ENCODE assay signal across 8 cellular contexts in genomic region chr12:132143328-132144071, GRCh38. TPM values are rescaled to one million over a fixed set of nuclear protein-coding genes. Genes with fewer than 3 reads are reported as not detected.
A peak's percentile ranks its signal among the peaks of the same experiment; 100 is the strongest.
DNase-seq lines count a peak whose midpoint lies in the region; ATAC-seq and TF ChIP-seq lines count a peak whose summit lies in the region.

No MANE protein-coding gene starts in this region.

- no peaks in the 10 kb centered on the region for H3F3A ChIP-seq in PC-3 (ENCODE audit: low read length, unreplicated experiment)

- H3K9me2 ChIP-seq in PC-3 (replicated peaks; ENCODE audit: low read length), result no peaks in the 10 kb centered on the region

- TSS peak; percentile 20 for BruUV-seq in PC-3 (replicated peaks; lab: Mats Ljungman, UMichigan)

- H3K27me3 ChIP-seq in PC-3 (ENCODE audit: low read length), result no peaks in the 10 kb centered on the region
- no peaks in the 10 kb centered on the region for H3K27me3 ChIP-seq in mononuclear cell (ENCODE audit: insufficient read depth, low read length)

- peak overlapping the region; percentile 97 for H3K4me2 ChIP-seq in PC-3 (ENCODE audit: low read length)

- no peaks in the 10 kb centered on the region for H3K9me3 Mint-ChIP-seq in chondrocyte (ENCODE audit: low read depth)

- CTCF ChIA-PET in HEK293T (lab: Yijun Ruan, JAX) (no interaction called here), PC-3 (lab: Charles Lee) (no interaction called here)

- H3K36me3 Mint-ChIP-seq in chondrocyte (ENCODE audit: low read depth), result peaks cover 7% of the 10 kb centered on the region

- H3K9me3 ChIP-seq in PC-3 (ENCODE audit: low read length), result no peaks in the 10 kb centered on the region
- H3K9me3 ChIP-seq in mononuclear cell (ENCODE audit: low read depth, low read length), result no peaks in the 10 kb centered on the region

- H3K27me3 Mint-ChIP-seq in chondrocyte (ENCODE audit: low read depth), result no peaks in the 10 kb centered on the region

- peak; percentile 10 for ATAC-seq in GM18519 (IDR thresholded peaks at IDR 0.05; ENCODE audit: low FRiP score, unreplicated experiment)
- ATAC-seq in PC-3, result peak; percentile 48

- H3K36me3 ChIP-seq in PC-3 (ENCODE audit: low read depth, low read length), result peaks cover 52% of the 10 kb centered on the region

- H3K27ac ChIP-seq in PC-3 (ENCODE audit: low read length), result no peak overlapping the region

- peaks cover 28% of the 10 kb centered on the region for H3K4me1 Mint-ChIP-seq in chondrocyte (ENCODE audit: low read depth)

- no peak overlapping the region for H2AFZ ChIP-seq in PC-3 (ENCODE audit: low read length)

- H3K4me3 ChIP-seq in PC-3 (ENCODE audit: low read length) (peak overlapping the region; percentile 86), mononuclear cell (ENCODE audit: low read length) (peak overlapping the region; percentile 79)

- H3K9ac ChIP-seq in PC-3 (ENCODE audit: low read length), result peak overlapping the region; percentile 98

- POLR2A ChIA-PET in HEK293T (lab: Yijun Ruan, JAX) (no interaction called here), PC-3 (lab: Charles Lee; ENCODE audit: unreplicated experiment) (no interaction called here)

- peaks cover 64% of the 10 kb centered on the region for H3K79me2 ChIP-seq in PC-3 (ENCODE audit: low read length)

- H3K4me3 Mint-ChIP-seq in chondrocyte (ENCODE audit: unreplicated experiment), result peak overlapping the region; percentile 73

- peak overlapping the region; percentile 8 for H3K27ac Mint-ChIP-seq in chondrocyte (ENCODE audit: unreplicated experiment)

- H4K20me1 ChIP-seq in PC-3 (ENCODE audit: low read length), result 0 out of 2 replicates have a peak, but pooled peaks cover 6% of the 10 kb centered on the region

- intact Hi-C loops in PC-3 (cut with micrococcal nuclease), result no loop called here

- H3K4me1 ChIP-seq in PC-3 (ENCODE audit: insufficient read depth, low read length) (peaks cover 18% of the 10 kb centered on the region; the same call in 1 of the 2 replicates), mononuclear cell (ENCODE audit: insufficient read depth, low read length) (peaks cover 27% of the 10 kb centered on the region)

- TF ChIP-seq CTCF in PC-3 (conservative IDR thresholded peaks at IDR 0.05; ENCODE audit: low read depth, low read length) (no peak), chondrocyte (IDR thresholded peaks at IDR 0.05) (no peak)

- DNase-seq in HEK293T (ENCODE audit: extremely low spot score), result peak; percentile 20
- no peak for DNase-seq in PC-3
- DNase-seq in chondrocyte (ENCODE audit: low spot score), result peak; percentile 86
- DNase-seq in NCI-H2196 (lab: John Stamatoyannopoulos, UW; ENCODE audit: unreplicated experiment), result no peak
- DNase-seq in NCI-H446 treated with DMSO at 0.1 percent for 48 hours (lab: John Stamatoyannopoulos, UW), result no peak
- DNase-seq in NCI-H82 (lab: John Stamatoyannopoulos, UW), result no peak

TF ChIP-seq in HEK293T, 16 proteins besides CTCF, POLR2A, EP300 and RAD21:
- no peak for TF ChIP-seq FOXK2 (IDR thresholded peaks at IDR 0.05)
- TF ChIP-seq PKNOX1 (IDR thresholded peaks at IDR 0.05), result no peak
- no peak for TF ChIP-seq SUZ12 (IDR thresholded peaks at IDR 0.05)
- TF ChIP-seq ZNF384 (IDR thresholded peaks at IDR 0.05), result no peak
- TF ChIP-seq HDGF (IDR thresholded peaks at IDR 0.05; ENCODE audit: borderline replicate concordance), result no peak

RNA-seq across cellular contexts. Expression of gene DDX51, which starts 0.6 kb away (rescaled TPM):
- total RNA-seq in PC-3 (2014; rRNA removed) (26.7 and 37.9 TPM in 2 replicates), chondrocyte (7.9 to 10.1 TPM (median 9.6 TPM) in 3 replicates), mononuclear cell (14.8 TPM)

RNA-seq across cellular contexts. Expression of gene NOC4L, which starts 0.8 kb away (rescaled TPM):
- 44.4 and 48.3 TPM in 2 replicates for total RNA-seq in PC-3 (2014; rRNA removed)
- 14.4 to 16.0 TPM (median 14.7 TPM) in 3 replicates for total RNA-seq in chondrocyte
- total RNA-seq in mononuclear cell, result 3.3 TPM

Comparison
In these comparisons a context has a peak if more than half of its experiments do, and no peak if none do; other contexts are left out.
1. DNase-seq: peak in HEK293T (single experiment) and chondrocyte (single experiment); none in PC-3 (single experiment), NCI-H2196 (single experiment), NCI-H446 treated with DMSO at 0.1 percent for 48 hours (single experiment) and NCI-H82 (single experiment).